8 cellular contexts compared by ENCODE assay signal in the genomic region with DNA sequence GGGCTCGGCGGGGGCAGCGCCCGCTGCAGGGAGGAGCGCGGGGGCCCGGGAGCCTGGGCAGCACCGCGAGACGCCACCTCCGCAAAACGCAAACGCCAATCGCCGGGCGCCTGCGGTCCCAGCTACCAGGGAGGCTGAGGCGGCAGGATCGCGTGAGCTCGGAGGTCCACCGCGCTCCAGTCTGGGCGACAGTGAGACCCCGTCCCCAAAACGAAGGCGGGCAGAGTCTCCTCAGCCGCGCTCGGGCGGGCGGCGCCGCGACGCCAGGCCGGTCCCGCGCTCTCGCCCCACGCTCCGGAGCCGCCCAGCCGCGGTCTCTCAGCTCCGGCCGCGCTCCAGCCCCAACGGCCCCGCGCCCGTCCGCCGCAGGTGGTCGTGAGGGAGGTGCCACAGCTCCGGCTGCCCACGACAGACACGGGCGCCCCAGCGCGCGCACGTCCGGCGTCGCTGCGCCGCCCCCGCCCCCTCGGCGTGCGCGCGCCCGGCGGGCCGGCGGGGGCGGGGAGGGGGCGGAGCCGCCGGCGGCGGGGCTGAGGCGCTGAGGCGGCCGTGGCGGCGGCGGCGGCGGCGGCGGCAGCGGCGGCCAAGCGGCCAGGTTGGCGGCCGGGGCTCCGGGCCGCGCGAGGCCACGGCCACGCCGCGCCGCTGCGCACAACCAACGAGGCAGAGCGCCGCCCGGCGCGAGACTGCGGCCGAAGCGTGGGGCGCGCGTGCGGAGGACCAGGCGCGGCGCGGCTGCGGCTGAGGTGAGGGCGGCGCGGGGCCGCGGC. TPM values are rescaled to one million over a fixed set of nuclear protein-coding genes. Genes with fewer than 3 reads are reported as not detected.
A peak's percentile ranks its signal among the peaks of the same experiment; 100 is the strongest.
DNase-seq lines count a peak whose midpoint lies in the region; ATAC-seq and TF ChIP-seq lines count a peak whose summit lies in the region.

A gene with protein sequence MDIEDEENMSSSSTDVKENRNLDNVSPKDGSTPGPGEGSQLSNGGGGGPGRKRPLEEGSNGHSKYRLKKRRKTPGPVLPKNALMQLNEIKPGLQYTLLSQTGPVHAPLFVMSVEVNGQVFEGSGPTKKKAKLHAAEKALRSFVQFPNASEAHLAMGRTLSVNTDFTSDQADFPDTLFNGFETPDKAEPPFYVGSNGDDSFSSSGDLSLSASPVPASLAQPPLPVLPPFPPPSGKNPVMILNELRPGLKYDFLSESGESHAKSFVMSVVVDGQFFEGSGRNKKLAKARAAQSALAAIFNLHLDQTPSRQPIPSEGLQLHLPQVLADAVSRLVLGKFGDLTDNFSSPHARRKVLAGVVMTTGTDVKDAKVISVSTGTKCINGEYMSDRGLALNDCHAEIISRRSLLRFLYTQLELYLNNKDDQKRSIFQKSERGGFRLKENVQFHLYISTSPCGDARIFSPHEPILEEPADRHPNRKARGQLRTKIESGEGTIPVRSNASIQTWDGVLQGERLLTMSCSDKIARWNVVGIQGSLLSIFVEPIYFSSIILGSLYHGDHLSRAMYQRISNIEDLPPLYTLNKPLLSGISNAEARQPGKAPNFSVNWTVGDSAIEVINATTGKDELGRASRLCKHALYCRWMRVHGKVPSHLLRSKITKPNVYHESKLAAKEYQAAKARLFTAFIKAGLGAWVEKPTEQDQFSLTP (plus strand): TSS at position 533 of the 770 bp plus-strand sequence. CDS start 97,077 bp downstream, outside the sequence.

- H3K27me3 ChIP-seq in SJSA1 (replicated peaks) (no peaks in the 10 kb centered on the region), upper lobe of left lung (no peaks in the 10 kb centered on the region)

- 0% methylated on average over 19 of the region's 132 CpGs; no CpG with 5 or more reads in 1 of the 2 donors for WGBS in upper lobe of left lung, 2 donors

- peak in 2 of 4 donors; percentile 47 to 83 for TF ChIP-seq POLR2A in upper lobe of left lung (IDR thresholded peaks at IDR 0.05)

- H3K36me3 ChIP-seq in SJSA1 (peaks cover 14% of the 10 kb centered on the region), upper lobe of left lung (no peaks in the 10 kb centered on the region)

- peak in 1 of 6 experiments; percentile 12 for TF ChIP-seq CTCF in upper lobe of left lung (IDR thresholded peaks at IDR 0.05)

- H3K27ac ChIP-seq in SJSA1 (peak within 1 kb of the TSS; percentile 69), upper lobe of left lung (peak within 1 kb of the TSS; percentile 82 to 93 (median 92))

- H3K9me3 ChIP-seq in SJSA1 (replicated peaks) (peaks cover 5% of the 10 kb centered on the region; the same call in 1 of the 2 replicates), upper lobe of left lung (no peaks in the 10 kb centered on the region)

- DNase-seq in SKM-1 treated with dmso at 0.1 percent for 144 hours (lab: John Stamatoyannopoulos, UW; ENCODE audit: unreplicated experiment), result peak; percentile 14
- DNase-seq in SKM-1 (lab: John Stamatoyannopoulos, UW; ENCODE audit: unreplicated experiment), result no peak
- DNase-seq in SJSA1 (ENCODE audit: low read depth in 1 of 2, low spot score in 2 of 2), result peak; percentile 30 to 56
- DNase-seq in activated naive CD4-positive, alpha-beta T cell treated with anti-CD3 and anti-CD28 coated beads, Interleukin-2, amount 50 U/mL, for 16 hours, result peak; percentile 71
- DNase-seq in glomerular endothelial cell (ENCODE audit: extremely low read depth, low read depth, low spot score), result no peak
- peak in 43 of 56 donors; percentile 12 to 71 (median 38) for DNase-seq in nucleus accumbens (lab: John Stamatoyannopoulos, UW)
- peak; percentile 50 to 94 for DNase-seq in upper lobe of left lung

- H3K4me3 ChIP-seq in SJSA1, result peak within 1 kb of the TSS; percentile 100
- peak within 1 kb of the TSS; percentile 91 to 99 (median 94) for H3K4me3 ChIP-seq in upper lobe of left lung

- ATAC-seq in HG03565 (IDR thresholded peaks at IDR 0.05; ENCODE audit: unreplicated experiment) (peak; percentile 49), upper lobe of left lung (ENCODE audit: low FRiP score in 2 of 2) (peak; percentile 54 to 90)

- peaks cover 23% of the 10 kb centered on the region for H3K4me1 ChIP-seq in SJSA1 (replicated peaks)
- H3K4me1 ChIP-seq in upper lobe of left lung, result peaks cover 8 to 42% (median 28%) of the 10 kb centered on the region in 4 donors

- no peak for TF ChIP-seq EP300 in upper lobe of left lung (IDR thresholded peaks at IDR 0.05)

RNA-seq across cellular contexts. Expression of the gene that starts here (rescaled TPM):
- total RNA-seq in SJSA1 (2014; rRNA removed; shearing (Covaris generic)), result 6.7 and 7.9 TPM in 2 replicates
- total RNA-seq in glomerular endothelial cell (19.7 and 29.8 TPM in 2 replicates), upper lobe of left lung (10 to 100 TPM; 26.5 to 94.3 (median 42.4) TPM)

Comparison
In these comparisons a context has a peak if more than half of its experiments do, and no peak if none do; other contexts are left out.
1. DNase-seq: peak in SKM-1 treated with dmso at 0.1 percent for 144 hours (single experiment), SJSA1 (2 of 2), activated naive CD4-positive, alpha-beta T cell treated with anti-CD3 and anti-CD28 coated beads, Interleukin-2, amount 50 U/mL, for 16 hours (single experiment), nucleus accumbens (43 of 56) and upper lobe of left lung (2 of 2); none in SKM-1 (single experiment) and glomerular endothelial cell (single experiment).